In the genomic region with DNA sequence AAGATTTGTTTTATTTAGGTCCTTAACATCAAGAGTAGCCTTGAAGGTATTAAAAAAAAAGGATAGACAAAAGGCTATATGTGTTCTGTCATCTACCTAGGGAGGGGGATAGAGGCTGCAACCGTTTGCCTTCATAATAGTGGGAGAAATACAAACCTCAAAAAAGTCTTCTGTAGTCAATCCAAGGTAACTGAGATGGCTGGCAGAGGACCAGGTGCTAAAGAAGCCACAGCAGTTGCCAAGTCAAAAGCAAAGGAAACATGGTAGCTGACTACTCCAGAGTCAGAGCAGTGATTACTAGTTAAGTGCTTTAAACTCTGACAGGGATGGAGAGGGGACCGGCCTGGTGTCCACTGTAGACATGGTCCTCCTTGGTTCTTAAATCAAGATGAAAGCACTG, we compare ENCODE assay signal across 30 cellular contexts.
"Had no signal": no experiment of that assay in that cellular context is flagged by ENCODE, and none has a peak within 500 bp of the region (broad histone marks: within the 10 kb centered on the region; RNA-seq: fewer than 3 reads in every experiment).

No MANE protein-coding gene starts in this region.

- H3K27ac ChIP-seq: breast epithelium, VCaP had no signal

- H3K36me3 Mint-ChIP-seq: activated naive CD4-positive, alpha-beta T cell treated with anti-CD3 and anti-CD28 coated beads, Interleukin-2, amount 10 ng/mL, durations not matched to agents 7 days and 5 days had no signal

- H3K4me3 ChIP-seq: breast epithelium had no signal

- H3K4me1 Mint-ChIP-seq: activated B cell treated with CpG ODN at 0.5 μM for 24 hours had no signal

- ATAC-seq: activated CD8-positive, alpha-beta memory T cell treated with anti-CD3 and anti-CD28 coated beads, Interleukin-2, amount 10 ng/mL, durations not matched to agents 7 days and 5 days; activated naive CD8-positive, alpha-beta T cell treated with anti-CD3 and anti-CD28 coated beads, Interleukin-2, amount 50 U/mL, for 24 hours; Panc1 had no signal

- H3K27me3 Mint-ChIP-seq: activated B cell treated with CpG ODN at 0.5 μM for 24 hours; activated CD4-positive, alpha-beta memory T cell treated with anti-CD3 and anti-CD28 coated beads, Interleukin-2, amount 10 ng/mL, durations not matched to agents 7 days and 5 days; activated CD8-positive, alpha-beta memory T cell treated with anti-CD3 and anti-CD28 coated beads, Interleukin-2, amount 10 ng/mL, durations not matched to agents 7 days and 5 days; activated naive CD4-positive, alpha-beta T cell treated with anti-CD3 and anti-CD28 coated beads, Interleukin-2, amount 10 ng/mL, durations not matched to agents 7 days and 5 days; activated naive CD8-positive, alpha-beta T cell; activated naive CD8-positive, alpha-beta T cell treated with anti-CD3 and anti-CD28 coated beads, Interleukin-2, amount 50 U/mL, for 24 hours had no signal

- H3K4me1 ChIP-seq: breast epithelium had no signal

- H3K9me3 Mint-ChIP-seq: activated B cell treated with CpG ODN at 0.5 μM for 24 hours; activated CD4-positive, alpha-beta memory T cell treated with anti-CD3 and anti-CD28 coated beads, Interleukin-2, amount 10 ng/mL, durations not matched to agents 7 days and 5 days; activated naive CD4-positive, alpha-beta T cell treated with anti-CD3 and anti-CD28 coated beads, Interleukin-2, amount 10 ng/mL, durations not matched to agents 7 days and 5 days; activated naive CD8-positive, alpha-beta T cell treated with anti-CD3 and anti-CD28 coated beads, Interleukin-2, amount 50 U/mL, for 24 hours had no signal

- H3K36me3 ChIP-seq: breast epithelium had no signal

- H3K4me3 Mint-ChIP-seq: activated B cell treated with CpG ODN at 0.5 μM for 24 hours; activated CD4-positive, alpha-beta memory T cell treated with anti-CD3 and anti-CD28 coated beads, Interleukin-2, amount 10 ng/mL, durations not matched to agents 7 days and 5 days; activated CD8-positive, alpha-beta memory T cell treated with anti-CD3 and anti-CD28 coated beads, Interleukin-2, amount 10 ng/mL, durations not matched to agents 7 days and 5 days; activated naive CD4-positive, alpha-beta T cell treated with anti-CD3 and anti-CD28 coated beads, Interleukin-2, amount 10 ng/mL, durations not matched to agents 7 days and 5 days; activated naive CD8-positive, alpha-beta T cell; activated naive CD8-positive, alpha-beta T cell treated with anti-CD3 and anti-CD28 coated beads, Interleukin-2, amount 50 U/mL, for 24 hours had no signal

- H3K27me3 ChIP-seq: breast epithelium had no signal

- H3K27ac Mint-ChIP-seq: activated B cell treated with CpG ODN at 0.5 μM for 24 hours; activated CD4-positive, alpha-beta memory T cell treated with anti-CD3 and anti-CD28 coated beads, Interleukin-2, amount 10 ng/mL, durations not matched to agents 7 days and 5 days; activated CD8-positive, alpha-beta memory T cell treated with anti-CD3 and anti-CD28 coated beads, Interleukin-2, amount 10 ng/mL, durations not matched to agents 7 days and 5 days; activated naive CD4-positive, alpha-beta T cell treated with anti-CD3 and anti-CD28 coated beads, Interleukin-2, amount 10 ng/mL, durations not matched to agents 7 days and 5 days; activated naive CD8-positive, alpha-beta T cell; activated naive CD8-positive, alpha-beta T cell treated with anti-CD3 and anti-CD28 coated beads, Interleukin-2, amount 50 U/mL, for 24 hours had no signal

- H3K9me3 ChIP-seq: breast epithelium had no signal

- DNase-seq: activated B cell treated with CpG ODN at 0.5 μM for 24 hours; activated CD4-positive, alpha-beta memory T cell treated with anti-CD3 and anti-CD28 coated beads, Interleukin-2, amount 10 ng/mL, durations not matched to agents 7 days and 5 days; activated CD4-positive, alpha-beta T cell treated with anti-CD3 and anti-CD28 coated beads for 4 hours; activated CD4-positive, alpha-beta T cell treated with anti-CD3 and anti-CD28 coated beads, Interleukin-2, amount 50 U/mL, for 1 hour; activated CD4-positive, CD25-positive, alpha-beta regulatory T cell treated with anti-CD3 and anti-CD28 coated beads, Interleukin-2, amount 50 U/mL, for 72 hours; activated CD8-positive, alpha-beta memory T cell treated with anti-CD3 and anti-CD28 coated beads for 24 hours; activated CD8-positive, alpha-beta memory T cell treated with anti-CD3 and anti-CD28 coated beads, Interleukin-2, amount 10 ng/mL, durations not matched to agents 7 days and 5 days; activated CD8-positive, alpha-beta memory T cell treated with anti-CD3 and anti-CD28 coated beads, Interleukin-2, amount 50 U/mL, for 48 hours; activated effector memory CD4-positive, alpha-beta T cell treated with Interleukin-2 at 50 U/mL for 16 hours; activated naive CD4-positive, alpha-beta T cell treated with anti-CD3 and anti-CD28 coated beads, Interleukin-2, amount 10 ng/mL, durations not matched to agents 7 days and 5 days; activated naive CD8-positive, alpha-beta T cell treated with anti-CD3 and anti-CD28 coated beads, Interleukin-2, amount 50 U/mL, for 24 hours; activated T-cell treated with anti-CD3 and anti-CD28 coated beads, Interleukin-2, amount 50 U/mL, for 48 hours; central memory CD4-positive, alpha-beta T cell; Karpas-422; KBM-7; MM.1S; MV-4-11; NCI-H1092; NCI-H1436 treated with DMSO at 0.1 percent for 48 hours; NCI-H1694 treated with DMSO at 0.1 percent for 48 hours; NCI-H2029; NCI-H345; SW 1271; T-helper 1 cell; T-helper 2 cell; T-helper 9 cell had no signal
